Comparison of ENCODE assay signal across 10 cellular contexts in the genomic region with DNA sequence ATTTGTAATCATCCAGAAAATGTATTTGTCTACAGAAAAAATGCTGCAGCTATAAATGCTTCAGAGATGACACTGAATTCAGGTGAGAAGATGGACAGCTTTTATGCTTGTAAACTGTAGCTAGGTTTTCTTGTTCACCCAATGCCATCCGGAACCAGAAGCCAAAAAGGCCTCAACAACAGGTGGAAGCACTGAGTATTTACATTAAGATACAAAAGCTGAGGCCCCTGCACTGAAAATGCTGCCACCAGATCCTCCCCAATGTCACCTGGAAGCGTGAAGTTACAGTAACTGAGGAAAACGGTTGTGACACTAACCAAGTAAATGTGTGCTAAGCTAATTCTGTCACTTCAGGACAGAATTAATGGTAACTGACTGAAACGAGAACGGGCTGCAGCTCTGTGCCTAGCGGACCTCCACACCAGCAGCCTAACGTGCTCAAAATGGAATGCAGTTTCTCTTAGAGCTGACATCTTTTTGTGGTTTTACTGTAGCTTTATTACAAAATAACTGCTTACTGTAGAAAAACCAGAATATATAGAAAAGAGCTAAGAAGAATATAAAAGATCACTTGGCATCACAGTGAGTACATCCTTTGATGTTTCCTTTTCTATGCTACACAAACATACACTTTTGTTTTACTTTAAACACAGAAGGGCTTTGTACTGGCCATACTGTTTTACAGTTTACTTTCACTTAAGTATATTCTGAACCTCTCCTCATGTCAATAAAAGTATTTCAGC. TPM values are rescaled to one million over a fixed set of nuclear protein-coding genes. Genes with fewer than 3 reads are reported as not detected.
A peak's percentile ranks its signal among the peaks of the same experiment; 100 is the strongest.
DNase-seq lines count a peak whose midpoint lies in the region; ATAC-seq and TF ChIP-seq lines count a peak whose summit lies in the region.
"Had no signal": no experiment of that assay in that cellular context is flagged by ENCODE, and none has a peak within 500 bp of the region (broad histone marks: within the 10 kb centered on the region; RNA-seq: fewer than 3 reads in every experiment).

No MANE protein-coding gene starts in this region.

- H3K4me1 Mint-ChIP-seq in GM23338: peaks cover 71% of the 10 kb centered on the region
- H3K4me1 Mint-ChIP-seq in activated CD4-positive, alpha-beta memory T cell treated with anti-CD3 and anti-CD28 coated beads for 36 hours (ENCODE audit: low read depth): peaks cover 86% of the 10 kb centered on the region

- H3F3A ChIP-seq in GM23338 (replicated peaks; ENCODE audit: low read depth): no peaks in the 10 kb centered on the region

- peaks cover 7% of the 10 kb centered on the region; the same call in 2 of the 3 replicates for H3K36me3 Mint-ChIP-seq in GM23338 (ENCODE audit: low read depth)
- peaks cover 10% of the 10 kb centered on the region for H3K36me3 Mint-ChIP-seq in activated CD4-positive, alpha-beta memory T cell treated with anti-CD3 and anti-CD28 coated beads for 36 hours

- H3K27me3 Mint-ChIP-seq in GM23338 (ENCODE audit: insufficient read depth, low read depth, poor library complexity): no peaks in the 10 kb centered on the region
- H3K27me3 Mint-ChIP-seq in activated CD4-positive, alpha-beta memory T cell treated with anti-CD3 and anti-CD28 coated beads for 36 hours: no peaks in the 10 kb centered on the region

- no peak overlapping the region for H2AFZ ChIP-seq in GM23338
- H2AFZ ChIP-seq in hepatocyte: no peak overlapping the region

- no peak overlapping the region for H3K4me3 Mint-ChIP-seq in GM23338
- H3K4me3 Mint-ChIP-seq in activated CD4-positive, alpha-beta memory T cell treated with anti-CD3 and anti-CD28 coated beads for 36 hours: peak overlapping the region; percentile 17

- 70% methylated on average over 7 of the region's 7 CpGs for WGBS in hepatocyte (ENCODE audit: low lambda C conversion rate, missing lambda C conversion rate)

- POLR2A ChIA-PET in activated CD4-positive, alpha-beta memory T cell treated with anti-CD3 and anti-CD28 coated beads for 36 hours (lab: Charles Lee): interaction anchor here (6.5 kb wide), 1 partner anchor 39 kb away, joined by 44 read pairs; no protein-coding TSS in a partner anchor

- CTCF ChIA-PET in activated CD4-positive, alpha-beta memory T cell treated with anti-CD3 and anti-CD28 coated beads for 36 hours (lab: Charles Lee): interaction anchor here (1.0 to 4.5 kb wide), 9 partner anchors 14 to 229 kb away, joined by 3 to 13 read pairs (median 4); no protein-coding TSS in a partner anchor

- ATAC-seq in GM23338: no peak
- no peak for ATAC-seq in sciatic nerve
- ATAC-seq in HG03097 (IDR thresholded peaks at IDR 0.05; ENCODE audit: low FRiP score, unreplicated experiment): no peak

- no peaks in the 10 kb centered on the region for H3K9me3 ChIP-seq in hepatocyte (ENCODE audit: low read depth)

- DNase-seq in AG08395 (ENCODE audit: low spot score) (peak; percentile 39), GM23338 (ENCODE audit: low spot score) (no peak), hepatocyte (ENCODE audit: low spot score) (no peak), sciatic nerve (ENCODE audit: low spot score) (no peak), activated gamma-delta T cell treated with Interleukin-2 at 50 U/mL for 16 hours (no peak), NCI-H1694 (lab: John Stamatoyannopoulos, UW) (no peak)
- DNase-seq in activated CD4-positive, alpha-beta memory T cell treated with anti-CD3 and anti-CD28 coated beads for 36 hours: no peak
- DNase-seq: HCEC 1CT, mesendoderm had no signal

- peaks cover 62% of the 10 kb centered on the region for H3K4me1 ChIP-seq in GM23338 (ENCODE audit: insufficient read depth)
- H3K4me1 ChIP-seq in hepatocyte (ENCODE audit: insufficient read depth): peaks cover 19% of the 10 kb centered on the region

- H3K4me2 ChIP-seq in GM23338 (no peak overlapping the region), hepatocyte (peak overlapping the region; percentile 53)

- peaks cover 73% of the 10 kb centered on the region for H4K20me1 ChIP-seq in GM23338 (replicated peaks; ENCODE audit: insufficient read depth)
- peaks cover 78% of the 10 kb centered on the region for H4K20me1 ChIP-seq in hepatocyte (ENCODE audit: insufficient read depth, poor library complexity, severe bottlenecking)

- H3K4me3 ChIP-seq in GM23338 (no peak overlapping the region), hepatocyte (no peak overlapping the region)

- peak overlapping the region; percentile 40 for H3K27ac ChIP-seq in GM23338 (ENCODE audit: low read depth)
- no peak overlapping the region for H3K27ac ChIP-seq in hepatocyte

- no peak overlapping the region for H3K27ac Mint-ChIP-seq in GM23338
- peak overlapping the region; percentile 42 for H3K27ac Mint-ChIP-seq in activated CD4-positive, alpha-beta memory T cell treated with anti-CD3 and anti-CD28 coated beads for 36 hours

- H3K9me3 Mint-ChIP-seq in GM23338: no peaks in the 10 kb centered on the region
- no peaks in the 10 kb centered on the region for H3K9me3 Mint-ChIP-seq in activated CD4-positive, alpha-beta memory T cell treated with anti-CD3 and anti-CD28 coated beads for 36 hours

- TF ChIP-seq CTCF in GM23338 (conservative IDR thresholded peaks at IDR 0.05; ENCODE audit: low read depth in 2 of 2): no peak
- TF ChIP-seq CTCF in hepatocyte (IDR thresholded peaks at IDR 0.05; ENCODE audit: poor library complexity): no peak

- H3K36me3 ChIP-seq in GM23338 (ENCODE audit: insufficient read depth) (no peaks in the 10 kb centered on the region; the same call in none of the 2 replicates), hepatocyte (replicated peaks; ENCODE audit: insufficient read depth, low read depth) (no peaks in the 10 kb centered on the region)

- H3K27me3 ChIP-seq in GM23338 (ENCODE audit: insufficient read depth): no peaks in the 10 kb centered on the region
- H3K27me3 ChIP-seq in hepatocyte: no peaks in the 10 kb centered on the region

- intact Hi-C loops in activated CD4-positive, alpha-beta memory T cell treated with anti-CD3 and anti-CD28 coated beads for 36 hours (cut with micrococcal nuclease): loop anchor here (2.0 kb wide), 1 partner anchor 641 kb away; a partner anchor contains a TSS
- intact Hi-C loops in sciatic nerve (cut with DNase I): no loop called here

- no peaks in the 10 kb centered on the region for H3K9me2 ChIP-seq in GM23338 (ENCODE audit: insufficient read depth)
- no peaks in the 10 kb centered on the region for H3K9me2 ChIP-seq in hepatocyte (replicated peaks; ENCODE audit: insufficient read depth)

- peaks cover 100% of the 10 kb centered on the region for H3K79me2 ChIP-seq in GM23338 (replicated peaks; ENCODE audit: insufficient read depth)
- H3K79me2 ChIP-seq in hepatocyte: peaks cover 100% of the 10 kb centered on the region

TF ChIP-seq in GM23338, 12 proteins besides CTCF, POLR2A, EP300 and RAD21 (continues in another document):
- TF ChIP-seq, protein P1, sequence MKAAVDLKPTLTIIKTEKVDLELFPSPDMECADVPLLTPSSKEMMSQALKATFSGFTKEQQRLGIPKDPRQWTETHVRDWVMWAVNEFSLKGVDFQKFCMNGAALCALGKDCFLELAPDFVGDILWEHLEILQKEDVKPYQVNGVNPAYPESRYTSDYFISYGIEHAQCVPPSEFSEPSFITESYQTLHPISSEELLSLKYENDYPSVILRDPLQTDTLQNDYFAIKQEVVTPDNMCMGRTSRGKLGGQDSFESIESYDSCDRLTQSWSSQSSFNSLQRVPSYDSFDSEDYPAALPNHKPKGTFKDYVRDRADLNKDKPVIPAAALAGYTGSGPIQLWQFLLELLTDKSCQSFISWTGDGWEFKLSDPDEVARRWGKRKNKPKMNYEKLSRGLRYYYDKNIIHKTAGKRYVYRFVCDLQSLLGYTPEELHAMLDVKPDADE (IDR thresholded peaks at IDR 0.05): no peak
- TF ChIP-seq EZH2phosphoT487 (IDR thresholded peaks at IDR 0.05; ENCODE audit: unreplicated experiment): no peak

RNA-seq across cellular contexts. Expression of a gene that starts 7.6 kb away (rescaled TPM):
- 45.4 and 47.7 TPM in 2 replicates for total RNA-seq in GM23338 (2014; rRNA removed; shearing (Covaris generic))
- polyA plus RNA-seq in GM23338 (2016; fragmentation: Nextera tagmentation; extraction: Ambion mirVana) (9.8 and 11.6 TPM in 2 replicates), hepatocyte (20.4 and 22.5 TPM in 2 replicates)
- 10 to 100 TPM; 34.8 to 36.3 TPM for total RNA-seq in activated CD4-positive, alpha-beta memory T cell treated with anti-CD3 and anti-CD28 coated beads for 36 hours
- total RNA-seq in hepatocyte (26.2 and 27.8 TPM in 2 replicates), sciatic nerve (53.2 TPM)

RNA-seq across cellular contexts. Expression of a gene that starts 33.1 kb away (rescaled TPM):
- total RNA-seq in GM23338 (2014; rRNA removed; shearing (Covaris generic)): 37.0 and 77.2 TPM in 2 replicates
- polyA plus RNA-seq in GM23338 (2016; fragmentation: Nextera tagmentation; extraction: Ambion mirVana) (106 and 108 TPM in 2 replicates), hepatocyte (158 and 192 TPM in 2 replicates)
- total RNA-seq in activated CD4-positive, alpha-beta memory T cell treated with anti-CD3 and anti-CD28 coated beads for 36 hours: 10 to 100 TPM; 30.9 to 31.7 TPM
- total RNA-seq in hepatocyte (122 and 127 TPM in 2 replicates), sciatic nerve (74.4 TPM)

RNA-seq across cellular contexts. Expression of a gene that starts 50.8 kb away (rescaled TPM):
- 128 and 170 TPM in 2 replicates for total RNA-seq in GM23338 (2014; rRNA removed; shearing (Covaris generic))
- polyA plus RNA-seq in GM23338 (2016; fragmentation: Nextera tagmentation; extraction: Ambion mirVana) (313 and 361 TPM in 2 replicates), hepatocyte (110 and 117 TPM in 2 replicates)
- total RNA-seq in activated CD4-positive, alpha-beta memory T cell treated with anti-CD3 and anti-CD28 coated beads for 36 hours: 100 to 1,000 TPM; 167 to 173 TPM
- total RNA-seq in hepatocyte (40.0 and 54.7 TPM in 2 replicates), sciatic nerve (43.8 TPM)
